In genomic region chr11:77075425-77075905, GRCh38 we compare ENCODE assay signal across 21 cellular contexts. TPM values are rescaled to one million over a fixed set of nuclear protein-coding genes. Genes with fewer than 3 reads are reported as not detected.
DNase-seq lines count a peak whose midpoint lies in the region; ATAC-seq, FAIRE-seq and TF ChIP-seq lines count a peak whose summit lies in the region.
"Had no signal": no experiment of that assay in that cellular context is flagged by ENCODE, and none has a peak within 500 bp of the region (broad histone marks: within the 10 kb centered on the region; RNA-seq: fewer than 3 reads in every experiment).

No MANE protein-coding gene starts in this region.

- no peak overlapping the region for H3K4me3 Mint-ChIP-seq in activated CD4-positive, alpha-beta memory T cell treated with anti-CD3 and anti-CD28 coated beads for 36 hours
- H3K4me3 Mint-ChIP-seq: activated naive CD4-positive, alpha-beta T cell treated with anti-CD3 and anti-CD28 coated beads, Interleukin-2, amount 10 ng/mL, durations not matched to agents 7 days and 5 days; CD14-positive monocyte; GM23338; stimulated activated memory B cell treated with anti-CD40 and anti-IgM and Interleukin-4, amounts not matched to agents 10 μg/mL and 1 μg/mL and 100 μg/mL, for 72 hours had no signal

- peaks cover 11% of the 10 kb centered on the region for H3K4me1 Mint-ChIP-seq in activated CD4-positive, alpha-beta memory T cell treated with anti-CD3 and anti-CD28 coated beads for 36 hours (ENCODE audit: low read depth)

- ATAC-seq in HepG2 = peak; percentile 60
- peak in 1 of 2 donors; percentile 12 for ATAC-seq in upper lobe of left lung (ENCODE audit: low FRiP score in 2 of 2)
- ATAC-seq: activated CD4-positive, CD25-positive, alpha-beta regulatory T cell treated with anti-CD3 and anti-CD28 coated beads, Interleukin-2, amount 50 U/mL, for 24 hours; GM23338; stimulated activated memory B cell treated with anti-CD40 and anti-IgM and Interleukin-4, amounts not matched to agents 10 μg/mL and 1 μg/mL and 100 μg/mL, for 72 hours had no signal

- no peak overlapping the region for H3K4me3 ChIP-seq in PC-9
- H3K4me3 ChIP-seq in HepG2 (replicated peaks in 1 of 3; ENCODE audit: insufficient read depth in 1 of 3, low read depth in 2 of 3, low read length in 3 of 3) = no peak overlapping the region
- no peak overlapping the region for H3K4me3 ChIP-seq in upper lobe of left lung
- H3K4me3 ChIP-seq in Karpas-422 (ENCODE audit: low read length) = no peak overlapping the region
- H3K4me3 ChIP-seq: GM23338, skin epidermis had no signal

- H3K4me2 ChIP-seq in PC-9 (peak overlapping the region; percentile 62), HepG2 (ENCODE audit: low read depth, low read length) (no peak overlapping the region), Karpas-422 (ENCODE audit: low read depth, low read length, poor library complexity, severe bottlenecking) (no peak overlapping the region)
- H3K4me2 ChIP-seq: GM23338 had no signal

- no peak overlapping the region for H3K9ac ChIP-seq in HepG2 (ENCODE audit: insufficient read depth, low read depth, low read length)
- H3K9ac ChIP-seq in Karpas-422 (ENCODE audit: low read length) = no peak overlapping the region

- H3K27me3 Mint-ChIP-seq in activated CD4-positive, alpha-beta memory T cell treated with anti-CD3 and anti-CD28 coated beads for 36 hours = no peaks in the 10 kb centered on the region

- H3K27me3 ChIP-seq in PC-9 (ENCODE audit: insufficient read depth, low read depth) (no peaks in the 10 kb centered on the region), HepG2 (ENCODE audit: control insufficient read depth in 1 of 2, insufficient read depth in 2 of 2, low read length in 2 of 2) (peaks cover 0 to 26% of the 10 kb centered on the region in 2 experiments; a peak in 3 of 5 replicates), upper lobe of left lung (no peaks in the 10 kb centered on the region), Karpas-422 (ENCODE audit: low read length) (no peaks in the 10 kb centered on the region)

- no peaks in the 10 kb centered on the region for H4K20me1 ChIP-seq in PC-9 (ENCODE audit: insufficient read depth)
- no peaks in the 10 kb centered on the region for H4K20me1 ChIP-seq in HepG2 (ENCODE audit: insufficient read depth, low read length)
- H4K20me1 ChIP-seq in Karpas-422 (ENCODE audit: insufficient read depth, low read depth, low read length) = no peaks in the 10 kb centered on the region

- no peak overlapping the region for H3K27ac ChIP-seq in PC-9
- no peak overlapping the region for H3K27ac ChIP-seq in HepG2 (ENCODE audit: extremely low read length, insufficient read depth, low read length)
- peak overlapping the region in 3 of 4 donors; percentile 1 to 89 (median 81) for H3K27ac ChIP-seq in upper lobe of left lung
- H3K27ac ChIP-seq in Karpas-422 (ENCODE audit: low read length) = no peak overlapping the region
- H3K27ac ChIP-seq: 22Rv1 had no signal

- no peak for TF ChIP-seq POLR2A in HepG2 (IDR thresholded peaks at IDR 0.05; ENCODE audit: insufficient read depth in 1 of 2, low read depth in 2 of 2, low read length in 2 of 2)
- TF ChIP-seq POLR2A in upper lobe of left lung (IDR thresholded peaks at IDR 0.05) = no peak

- in situ Hi-C loops in HepG2 (cut with HindIII; ENCODE audit: extremely low pct_ligation_motif_present, low pct_unique_long_range_greater_than_20kb) = no loop called here

- DNase-seq in NCI-H1417 (lab: John Stamatoyannopoulos, UW) (peak in 2 of 3 experiments; percentile 41 to 47), NCI-H1417 treated with DMSO at 0.1 percent for 48 hours (lab: John Stamatoyannopoulos, UW) (no peak), PC-9 (peak in 1 of 2 experiments; percentile 77), HepG2 (ENCODE audit: low spot score) (no peak), upper lobe of left lung (peak in 1 of 2 donors; percentile 37), NCI-H2171 treated with DMSO at 0.1 percent for 48 hours (lab: John Stamatoyannopoulos, UW) (no peak), Karpas-422 (no peak)
- DNase-seq in activated CD4-positive, alpha-beta memory T cell treated with anti-CD3 and anti-CD28 coated beads for 36 hours = no peak
- DNase-seq: activated CD8-positive, alpha-beta memory T cell treated with anti-CD3 and anti-CD28 coated beads, Interleukin-2, amount 50 U/mL, for 4 hours; activated naive CD4-positive, alpha-beta T cell treated with anti-CD3 and anti-CD28 coated beads, Interleukin-2, amount 10 ng/mL, durations not matched to agents 7 days and 5 days; mesenchymal stem cell; NCI-H524; T-helper 1 cell had no signal

- intact Hi-C loops in PC-9 (cut with micrococcal nuclease; ENCODE audit: unreplicated experiment) (no loop called here), HepG2 (cut with micrococcal nuclease; ENCODE audit: unreplicated experiment) (no loop called here)
- intact Hi-C loops in activated CD4-positive, alpha-beta memory T cell treated with anti-CD3 and anti-CD28 coated beads for 36 hours (cut with micrococcal nuclease) = no loop called here

- peaks cover 4% of the 10 kb centered on the region; the same call in 1 of the 2 replicates for H3K9me3 ChIP-seq in PC-9 (ENCODE audit: insufficient read depth, low read depth)
- H3K9me3 ChIP-seq in HepG2 (ENCODE audit: low read length) = no peaks in the 10 kb centered on the region
- no peaks in the 10 kb centered on the region for H3K9me3 ChIP-seq in upper lobe of left lung
- no peaks in the 10 kb centered on the region for H3K9me3 ChIP-seq in Karpas-422 (ENCODE audit: low read length)

- TF ChIP-seq EP300 in HepG2 (IDR thresholded peaks at IDR 0.05; ENCODE audit: low read depth in 2 of 2, low read length in 2 of 2) (no peak), HepG2 (CRISPR knock-in tag; IDR thresholded peaks at IDR 0.05; ENCODE audit: borderline replicate concordance) (no peak), upper lobe of left lung (IDR thresholded peaks at IDR 0.05) (no peak)

- H3K9me3 Mint-ChIP-seq in activated CD4-positive, alpha-beta memory T cell treated with anti-CD3 and anti-CD28 coated beads for 36 hours = peaks cover 4% of the 10 kb centered on the region
- H3K9me3 Mint-ChIP-seq: activated naive CD4-positive, alpha-beta T cell treated with anti-CD3 and anti-CD28 coated beads, Interleukin-2, amount 10 ng/mL, durations not matched to agents 7 days and 5 days; GM23338 had no signal

- POLR2A ChIA-PET in PC-9 (lab: Charles Lee; ENCODE audit: unreplicated experiment) (interaction anchor here (0.5 kb wide), 1 partner anchor 319 kb away, joined by 11 read pairs; no protein-coding TSS in a partner anchor), HepG2 (lab: Yijun Ruan, JAX) (interaction anchor here (1.0 kb wide), 1 partner anchor 9 kb away, joined by 4 read pairs; the partner anchor contains the start of gene CAPN5)
- POLR2A ChIA-PET in activated CD4-positive, alpha-beta memory T cell treated with anti-CD3 and anti-CD28 coated beads for 36 hours (lab: Charles Lee) = no interaction called here

- no peak overlapping the region for H3K27ac Mint-ChIP-seq in activated CD4-positive, alpha-beta memory T cell treated with anti-CD3 and anti-CD28 coated beads for 36 hours
- H3K27ac Mint-ChIP-seq: activated naive CD4-positive, alpha-beta T cell treated with anti-CD3 and anti-CD28 coated beads, Interleukin-2, amount 10 ng/mL, durations not matched to agents 7 days and 5 days; CD14-positive monocyte; GM23338; stimulated activated memory B cell treated with anti-CD40 and anti-IgM and Interleukin-4, amounts not matched to agents 10 μg/mL and 1 μg/mL and 100 μg/mL, for 72 hours had no signal

- no peaks in the 10 kb centered on the region for H3K9me2 ChIP-seq in PC-9 (ENCODE audit: insufficient read depth)
- H3K9me2 ChIP-seq in Karpas-422 (replicated peaks; ENCODE audit: insufficient read depth, low read length) = no peaks in the 10 kb centered on the region

- no peak overlapping the region for H2AFZ ChIP-seq in PC-9
- H2AFZ ChIP-seq in HepG2 (ENCODE audit: low read length) = no peak overlapping the region
- no peak overlapping the region for H2AFZ ChIP-seq in Karpas-422 (ENCODE audit: low read length)
- H2AFZ ChIP-seq: GM23338 had no signal

- CTCF ChIA-PET in PC-9 (lab: Charles Lee) = interaction anchor here (0.6 to 0.7 kb wide), 2 partner anchors 16 to 294 kb away, joined by 5 to 7 read pairs; no protein-coding TSS in a partner anchor
- CTCF ChIA-PET in HepG2 (lab: Yijun Ruan, JAX; ENCODE audit: low intra/inter-chr PET ratio, low total read pairs) = no interaction called here
- CTCF ChIA-PET in activated CD4-positive, alpha-beta memory T cell treated with anti-CD3 and anti-CD28 coated beads for 36 hours (lab: Charles Lee) = interaction anchor here (1.0 to 1.1 kb wide), 2 partner anchors 16 to 28 kb away, joined by 3 read pairs; no protein-coding TSS in a partner anchor

- H3K4me1 ChIP-seq in PC-9 (replicated peaks; ENCODE audit: insufficient read depth) (peaks cover 50% of the 10 kb centered on the region), HepG2 (ENCODE audit: insufficient read depth, low read length) (peaks cover 25% of the 10 kb centered on the region), upper lobe of left lung (peaks cover 28 to 42% (median 38%) of the 10 kb centered on the region in 4 donors), Karpas-422 (ENCODE audit: low read length) (peaks cover 8% of the 10 kb centered on the region)

- no TSS peak for BruUV-seq in PC-9 (replicated peaks; lab: Mats Ljungman, UMichigan)
- BruUV-seq in HepG2 (replicated peaks; lab: Mats Ljungman, UMichigan) = no TSS peak

- TF ChIP-seq CTCF in PC-9 (conservative IDR thresholded peaks at IDR 0.05) = no peak
- no peak for TF ChIP-seq CTCF in HepG2 (CRISPR knock-in tag; IDR thresholded peaks at IDR 0.05)
- TF ChIP-seq CTCF in upper lobe of left lung (IDR thresholded peaks at IDR 0.05) = no peak

- no peaks in the 10 kb centered on the region for H3K79me2 ChIP-seq in PC-9 (ENCODE audit: low read depth)
- no peaks in the 10 kb centered on the region for H3K79me2 ChIP-seq in HepG2 (ENCODE audit: insufficient read depth, low read length)
- H3K79me2 ChIP-seq in Karpas-422 (ENCODE audit: low read length) = no peaks in the 10 kb centered on the region

- TF ChIP-seq RAD21 in HepG2 (CRISPR knock-in tag; IDR thresholded peaks at IDR 0.05) = no peak

- WGBS in HepG2 (ENCODE audit: low lambda C conversion rate) = 0% methylated on average over 2 of the region's 5 CpGs
- 85% methylated on average over 4 to 5 of the region's 5 CpGs for WGBS in upper lobe of left lung, 2 donors

- FAIRE-seq in HepG2 (lab: Jason Lieb, UNC) = no peak
- FAIRE-seq: RCC 7860 had no signal

- no peaks in the 10 kb centered on the region for H3K36me3 Mint-ChIP-seq in activated CD4-positive, alpha-beta memory T cell treated with anti-CD3 and anti-CD28 coated beads for 36 hours
- H3K36me3 Mint-ChIP-seq: activated naive CD4-positive, alpha-beta T cell treated with anti-CD3 and anti-CD28 coated beads, Interleukin-2, amount 10 ng/mL, durations not matched to agents 7 days and 5 days; CD14-positive monocyte; stimulated activated memory B cell treated with anti-CD40 and anti-IgM and Interleukin-4, amounts not matched to agents 10 μg/mL and 1 μg/mL and 100 μg/mL, for 72 hours had no signal

- peaks cover 21% of the 10 kb centered on the region; the same call in 1 of the 2 replicates for H3F3A ChIP-seq in PC-9 (ENCODE audit: insufficient read depth, low read depth)

- H3K36me3 ChIP-seq in PC-9 (ENCODE audit: low read depth) = no peaks in the 10 kb centered on the region
- H3K36me3 ChIP-seq in HepG2 (replicated peaks in 1 of 2; ENCODE audit: control insufficient read depth in 1 of 2, insufficient read depth in 2 of 2, low read length in 2 of 2) = no peaks in the 10 kb centered on the region
- no peaks in the 10 kb centered on the region for H3K36me3 ChIP-seq in upper lobe of left lung
- no peaks in the 10 kb centered on the region for H3K36me3 ChIP-seq in Karpas-422 (ENCODE audit: insufficient read depth, low read length)

RNA-seq across cellular contexts. Expression of gene CAPN5, which starts 8.7 kb away (rescaled TPM):
- total RNA-seq in PC-9 (2021) (9.9 and 10.5 TPM in 2 replicates), HepG2 (2016; rRNA removed; fragmentation: Illumina TruSeq; extraction: Trizol) (0.22 and 0.27 TPM in 2 replicates), upper lobe of left lung (1 to 10 TPM; 2.6 to 8.4 (median 4.4) TPM)
- 0.09 TPM in 1 of 2 replicates, not detected in the other for total RNA-seq in HepG2 (2016; cell fraction: cytosol; rRNA removed; fragmentation: Illumina TruSeq; extraction: Trizol; ENCODE audit: low read depth)
- 0.27 and 0.28 TPM in 2 replicates for total RNA-seq in HepG2 (2016; cell fraction: insoluble cytoplasmic fraction; rRNA removed; fragmentation: Illumina TruSeq; extraction: Trizol)
- 0.28 and 0.34 TPM in 2 replicates for total RNA-seq in HepG2 (2016; cell fraction: membrane; rRNA removed; fragmentation: Illumina TruSeq; extraction: Trizol)
- 0.66 and 0.75 TPM in 2 replicates for total RNA-seq in HepG2 (2016; cell fraction: nucleus; rRNA removed; fragmentation: Illumina TruSeq; extraction: Trizol)
- 1.2 and 2.1 TPM in 2 replicates for polyA plus RNA-seq in HepG2 (2011; rRNA removed)
- 0.95 and 1.0 TPM in 2 replicates for polyA plus RNA-seq in HepG2 (2011; cell fraction: cytosol; rRNA removed)
- 3.7 and 6.7 TPM in 2 replicates for polyA plus RNA-seq in HepG2 (2011; cell fraction: nucleus; rRNA removed)
- 0.94 and 2.0 TPM in 2 replicates for polyA plus RNA-seq in HepG2 (2012)
- 0.19 and 0.23 TPM in 2 replicates for polyA plus RNA-seq in HepG2 (2016; cell fraction: cytosol; fragmentation: Illumina TruSeq; extraction: Trizol; ENCODE audit: low read depth)
- polyA plus RNA-seq in HepG2 (2016; cell fraction: insoluble cytoplasmic fraction; fragmentation: Illumina TruSeq; extraction: Trizol; ENCODE audit: low read depth) = 0.93 and 1.1 TPM in 2 replicates
- polyA plus RNA-seq in HepG2 (2016; cell fraction: membrane; fragmentation: Illumina TruSeq; extraction: Trizol; ENCODE audit: low read depth) = 0.37 and 0.48 TPM in 2 replicates
- polyA plus RNA-seq in HepG2 (2016; cell fraction: nucleus; fragmentation: Illumina TruSeq; extraction: Trizol; ENCODE audit: insufficient read depth, low read depth) = 0.68 and 0.85 TPM in 2 replicates
- 0.49 and 2.0 TPM in 2 replicates for polyA minus RNA-seq in HepG2 (2011; rRNA and poly(A)+ RNA removed; ENCODE audit: low replicate concordance)
- 0.88 and 0.99 TPM in 2 replicates for polyA minus RNA-seq in HepG2 (2011; cell fraction: cytosol; rRNA and poly(A)+ RNA removed)
- 1.0 and 1.7 TPM in 2 replicates for polyA minus RNA-seq in HepG2 (2011; cell fraction: nucleus; rRNA and poly(A)+ RNA removed)
- 1 to 10 TPM in 1 of 2 experiments, under 1 TPM in 1; 0.88 to 1.1 TPM for total RNA-seq in activated CD4-positive, alpha-beta memory T cell treated with anti-CD3 and anti-CD28 coated beads for 36 hours
- 0.07 and 0.54 TPM in 2 replicates for total RNA-seq in Karpas-422 (2014; rRNA removed; shearing (Covaris generic); ENCODE audit: low replicate concordance)

RNA-seq across cellular contexts. Expression of gene OMP, which starts 27.2 kb away (rescaled TPM):
- total RNA-seq in PC-9 (2021) (1.4 TPM in 1 of 2 replicates, not detected in the other), HepG2 (2016; rRNA removed; fragmentation: Illumina TruSeq; extraction: Trizol) (not detected in 2 replicates), upper lobe of left lung (1 to 10 TPM in 1 of 6 donors, under 1 TPM in 1, not detected in 4; 0.77 to 5.2 TPM)
- not detected in 2 replicates for total RNA-seq in HepG2 (2016; cell fraction: cytosol; rRNA removed; fragmentation: Illumina TruSeq; extraction: Trizol; ENCODE audit: low read depth)
- total RNA-seq in HepG2 (2016; cell fraction: insoluble cytoplasmic fraction; rRNA removed; fragmentation: Illumina TruSeq; extraction: Trizol) = not detected in 2 replicates
- total RNA-seq in HepG2 (2016; cell fraction: membrane; rRNA removed; fragmentation: Illumina TruSeq; extraction: Trizol) = not detected in 2 replicates
- not detected in 2 replicates for total RNA-seq in HepG2 (2016; cell fraction: nucleus; rRNA removed; fragmentation: Illumina TruSeq; extraction: Trizol)
- not detected in 2 replicates for polyA plus RNA-seq in HepG2 (2011; rRNA removed)
- polyA plus RNA-seq in HepG2 (2011; cell fraction: cytosol; rRNA removed) = not detected in 2 replicates
- 1.9 TPM in 1 of 2 replicates, not detected in the other for polyA plus RNA-seq in HepG2 (2011; cell fraction: nucleus; rRNA removed)
- not detected in 2 replicates for polyA plus RNA-seq in HepG2 (2012)
- polyA plus RNA-seq in HepG2 (2016; cell fraction: cytosol; fragmentation: Illumina TruSeq; extraction: Trizol; ENCODE audit: low read depth) = not detected in 2 replicates
- polyA plus RNA-seq in HepG2 (2016; cell fraction: insoluble cytoplasmic fraction; fragmentation: Illumina TruSeq; extraction: Trizol; ENCODE audit: low read depth) = not detected in 2 replicates
- not detected in 2 replicates for polyA plus RNA-seq in HepG2 (2016; cell fraction: membrane; fragmentation: Illumina TruSeq; extraction: Trizol; ENCODE audit: low read depth)
- polyA plus RNA-seq in HepG2 (2016; cell fraction: nucleus; fragmentation: Illumina TruSeq; extraction: Trizol; ENCODE audit: insufficient read depth, low read depth) = not detected in 2 replicates
- polyA minus RNA-seq in HepG2 (2011; rRNA and poly(A)+ RNA removed; ENCODE audit: low replicate concordance) = not detected in 2 replicates
- not detected in 2 replicates for polyA minus RNA-seq in HepG2 (2011; cell fraction: cytosol; rRNA and poly(A)+ RNA removed)
- polyA minus RNA-seq in HepG2 (2011; cell fraction: nucleus; rRNA and poly(A)+ RNA removed) = not detected in 2 replicates
- not detected for total RNA-seq in activated CD4-positive, alpha-beta memory T cell treated with anti-CD3 and anti-CD28 coated beads for 36 hours
- not detected in 2 replicates for total RNA-seq in Karpas-422 (2014; rRNA removed; shearing (Covaris generic); ENCODE audit: low replicate concordance)
- total RNA-seq: osteocyte had no signal
- polyA plus RNA-seq: CD14-positive monocyte, GM23338 had no signal

RNA-seq across cellular contexts. Expression of gene B3GNT6, which starts 41.3 kb away (rescaled TPM):
- total RNA-seq in PC-9 (2021) = not detected in 2 replicates
- not detected in 2 replicates for total RNA-seq in HepG2 (2016; rRNA removed; fragmentation: Illumina TruSeq; extraction: Trizol)
- total RNA-seq in HepG2 (2016; cell fraction: cytosol; rRNA removed; fragmentation: Illumina TruSeq; extraction: Trizol; ENCODE audit: low read depth) = not detected in 2 replicates
- total RNA-seq in HepG2 (2016; cell fraction: insoluble cytoplasmic fraction; rRNA removed; fragmentation: Illumina TruSeq; extraction: Trizol) = not detected in 2 replicates
- not detected in 2 replicates for total RNA-seq in HepG2 (2016; cell fraction: membrane; rRNA removed; fragmentation: Illumina TruSeq; extraction: Trizol)
- total RNA-seq in HepG2 (2016; cell fraction: nucleus; rRNA removed; fragmentation: Illumina TruSeq; extraction: Trizol) = not detected in 2 replicates
- polyA plus RNA-seq in HepG2 (2011; rRNA removed) = not detected in 2 replicates
- not detected in 2 replicates for polyA plus RNA-seq in HepG2 (2011; cell fraction: cytosol; rRNA removed)
- not detected in 2 replicates for polyA plus RNA-seq in HepG2 (2011; cell fraction: nucleus; rRNA removed)
- polyA plus RNA-seq in HepG2 (2012) = not detected in 2 replicates
- polyA plus RNA-seq in HepG2 (2016; cell fraction: cytosol; fragmentation: Illumina TruSeq; extraction: Trizol; ENCODE audit: low read depth) = not detected in 2 replicates
- not detected in 2 replicates for polyA plus RNA-seq in HepG2 (2016; cell fraction: insoluble cytoplasmic fraction; fragmentation: Illumina TruSeq; extraction: Trizol; ENCODE audit: low read depth)
- polyA plus RNA-seq in HepG2 (2016; cell fraction: membrane; fragmentation: Illumina TruSeq; extraction: Trizol; ENCODE audit: low read depth) = not detected in 2 replicates
- not detected in 2 replicates for polyA plus RNA-seq in HepG2 (2016; cell fraction: nucleus; fragmentation: Illumina TruSeq; extraction: Trizol; ENCODE audit: insufficient read depth, low read depth)
- not detected in 2 replicates for polyA minus RNA-seq in HepG2 (2011; rRNA and poly(A)+ RNA removed; ENCODE audit: low replicate concordance)
- not detected in 2 replicates for polyA minus RNA-seq in HepG2 (2011; cell fraction: cytosol; rRNA and poly(A)+ RNA removed)
- polyA minus RNA-seq in HepG2 (2011; cell fraction: nucleus; rRNA and poly(A)+ RNA removed) = not detected in 2 replicates
- total RNA-seq in upper lobe of left lung = under 1 TPM in 2 of 6 donors, not detected in 4; 0.10 to 0.61 TPM
- total RNA-seq in activated CD4-positive, alpha-beta memory T cell treated with anti-CD3 and anti-CD28 coated beads for 36 hours = not detected
- total RNA-seq in Karpas-422 (2014; rRNA removed; shearing (Covaris generic); ENCODE audit: low replicate concordance) = not detected in 2 replicates
- total RNA-seq: GM23338, osteocyte had no signal
- polyA plus RNA-seq: CD14-positive monocyte, GM23338 had no signal

RNA-seq across cellular contexts. Expression of gene MYO7A, which starts 52.6 kb away (rescaled TPM):
- total RNA-seq in PC-9 (2021) (2.4 and 3.5 TPM in 2 replicates), HepG2 (2016; rRNA removed; fragmentation: Illumina TruSeq; extraction: Trizol) (3.6 and 7.5 TPM in 2 replicates), upper lobe of left lung (10 to 100 TPM in 1 of 6 donors, 1 to 10 TPM in 5; 2.4 to 27.2 (median 6.2) TPM)
- total RNA-seq in HepG2 (2016; cell fraction: cytosol; rRNA removed; fragmentation: Illumina TruSeq; extraction: Trizol; ENCODE audit: low read depth) = 2.3 and 3.1 TPM in 2 replicates
- total RNA-seq in HepG2 (2016; cell fraction: insoluble cytoplasmic fraction; rRNA removed; fragmentation: Illumina TruSeq; extraction: Trizol) = 3.4 and 8.0 TPM in 2 replicates
- 1.8 and 1.9 TPM in 2 replicates for total RNA-seq in HepG2 (2016; cell fraction: membrane; rRNA removed; fragmentation: Illumina TruSeq; extraction: Trizol)
- total RNA-seq in HepG2 (2016; cell fraction: nucleus; rRNA removed; fragmentation: Illumina TruSeq; extraction: Trizol) = 10.5 and 15.0 TPM in 2 replicates
- polyA plus RNA-seq in HepG2 (2011; rRNA removed) = 8.1 and 10.0 TPM in 2 replicates
- 3.1 and 3.5 TPM in 2 replicates for polyA plus RNA-seq in HepG2 (2011; cell fraction: cytosol; rRNA removed)
- 71.3 and 112 TPM in 2 replicates for polyA plus RNA-seq in HepG2 (2011; cell fraction: nucleus; rRNA removed)
- 5.5 and 8.4 TPM in 2 replicates for polyA plus RNA-seq in HepG2 (2012)
- polyA plus RNA-seq in HepG2 (2016; cell fraction: cytosol; fragmentation: Illumina TruSeq; extraction: Trizol; ENCODE audit: low read depth) = 0.23 and 0.45 TPM in 2 replicates
- polyA plus RNA-seq in HepG2 (2016; cell fraction: insoluble cytoplasmic fraction; fragmentation: Illumina TruSeq; extraction: Trizol; ENCODE audit: low read depth) = 3.0 and 3.3 TPM in 2 replicates
- polyA plus RNA-seq in HepG2 (2016; cell fraction: membrane; fragmentation: Illumina TruSeq; extraction: Trizol; ENCODE audit: low read depth) = 0.84 and 0.94 TPM in 2 replicates
- 37.9 and 40.7 TPM in 2 replicates for polyA plus RNA-seq in HepG2 (2016; cell fraction: nucleus; fragmentation: Illumina TruSeq; extraction: Trizol; ENCODE audit: insufficient read depth, low read depth)
- 0.16 and 9.9 TPM in 2 replicates for polyA minus RNA-seq in HepG2 (2011; rRNA and poly(A)+ RNA removed; ENCODE audit: low replicate concordance)
- 3.9 and 4.2 TPM in 2 replicates for polyA minus RNA-seq in HepG2 (2011; cell fraction: cytosol; rRNA and poly(A)+ RNA removed)
- 17.3 and 17.4 TPM in 2 replicates for polyA minus RNA-seq in HepG2 (2011; cell fraction: nucleus; rRNA and poly(A)+ RNA removed)
- total RNA-seq in activated CD4-positive, alpha-beta memory T cell treated with anti-CD3 and anti-CD28 coated beads for 36 hours = under 1 TPM; 0.29 to 0.38 TPM
- not detected in 2 replicates for total RNA-seq in Karpas-422 (2014; rRNA removed; shearing (Covaris generic); ENCODE audit: low replicate concordance)
- total RNA-seq: osteocyte had no signal

Comparison
In these comparisons a context has a peak if more than half of its experiments do, and no peak if none do; other contexts are left out.
1. DNase-seq: peak in NCI-H1417 (2 of 3); none in NCI-H1417 treated with DMSO at 0.1 percent for 48 hours (single experiment), HepG2 (single experiment), NCI-H2171 treated with DMSO at 0.1 percent for 48 hours (single experiment), activated CD4-positive, alpha-beta memory T cell treated with anti-CD3 and anti-CD28 coated beads for 36 hours (single experiment) and Karpas-422 (single experiment).
2. H3K27ac ChIP-seq: peak in upper lobe of left lung (3 of 4); none in PC-9 (single experiment), HepG2 (single experiment) and Karpas-422 (single experiment).